In genomic region chr9:5908918-5909317, GRCh38 we compare ENCODE assay signal across 29 cellular contexts. TPM values are rescaled to one million over a fixed set of nuclear protein-coding genes. Genes with fewer than 3 reads are reported as not detected.
DNase-seq lines count a peak whose midpoint lies in the region; ATAC-seq lines count a peak whose summit lies in the region.
"Had no signal": no experiment of that assay in that cellular context is flagged by ENCODE, and none has a peak within 500 bp of the region (broad histone marks: within the 10 kb centered on the region; RNA-seq: fewer than 3 reads in every experiment).

No MANE protein-coding gene starts in this region.

- no peaks in the 10 kb centered on the region for H3K9me3 Mint-ChIP-seq in activated naive CD8-positive, alpha-beta T cell treated with anti-CD3 and anti-CD28 coated beads, Interleukin-2, amount 50 U/mL, for 24 hours
- H3K9me3 Mint-ChIP-seq: CD4-positive, alpha-beta memory T cell; CD4-positive, alpha-beta T cell; CD4-positive, CD25-positive, alpha-beta regulatory T cell; CD8-positive, alpha-beta memory T cell; CD8-positive, alpha-beta T cell had no signal

- DNase-seq in left lobe of liver (ENCODE audit: low spot score) (no peak), pons (ENCODE audit: low spot score) (peak; percentile 35), A172 (ENCODE audit: low spot score) (no peak)
- DNase-seq in activated naive CD8-positive, alpha-beta T cell treated with anti-CD3 and anti-CD28 coated beads, Interleukin-2, amount 50 U/mL, for 24 hours: no peak
- DNase-seq: 8988T; ACHN; AML-193; BE2C; C1 segment of cervical spinal cord; Caco-2; Calu3; CD4-positive, alpha-beta memory T cell; CD4-positive, alpha-beta T cell; CD4-positive, CD25-positive, alpha-beta regulatory T cell; CD8-positive, alpha-beta memory T cell; CD8-positive, alpha-beta T cell; COR-L47; DMS 273 treated with DMSO at 0.1 percent for 48 hours; DMS153; DMS53; DMS79; DMS79 treated with DMSO at 0.1 percent for 48 hours; DND-41; EL had no signal

- H3K36me3 Mint-ChIP-seq in activated naive CD8-positive, alpha-beta T cell treated with anti-CD3 and anti-CD28 coated beads, Interleukin-2, amount 50 U/mL, for 24 hours (ENCODE audit: low read depth): no peaks in the 10 kb centered on the region

- peak; percentile 50 for ATAC-seq in left lobe of liver
- ATAC-seq in activated naive CD8-positive, alpha-beta T cell treated with anti-CD3 and anti-CD28 coated beads, Interleukin-2, amount 50 U/mL, for 24 hours: no peak
- ATAC-seq: A549; CD8-positive, alpha-beta T cell had no signal

- H3K27ac Mint-ChIP-seq in activated naive CD8-positive, alpha-beta T cell treated with anti-CD3 and anti-CD28 coated beads, Interleukin-2, amount 50 U/mL, for 24 hours: no peak overlapping the region
- H3K27ac Mint-ChIP-seq: B cell; CD14-positive monocyte; CD4-positive, alpha-beta memory T cell; CD4-positive, alpha-beta T cell; CD4-positive, CD25-positive, alpha-beta regulatory T cell; CD8-positive, alpha-beta T cell had no signal

- no peak overlapping the region for H3K4me3 Mint-ChIP-seq in activated naive CD8-positive, alpha-beta T cell treated with anti-CD3 and anti-CD28 coated beads, Interleukin-2, amount 50 U/mL, for 24 hours
- H3K4me3 Mint-ChIP-seq: B cell; CD14-positive monocyte; CD4-positive, alpha-beta memory T cell; CD4-positive, alpha-beta T cell; CD4-positive, CD25-positive, alpha-beta regulatory T cell; CD8-positive, alpha-beta memory T cell; CD8-positive, alpha-beta T cell had no signal

- peaks cover 18% of the 10 kb centered on the region for H3K4me1 Mint-ChIP-seq in activated naive CD8-positive, alpha-beta T cell treated with anti-CD3 and anti-CD28 coated beads, Interleukin-2, amount 50 U/mL, for 24 hours
- H3K4me1 Mint-ChIP-seq: B cell; CD14-positive monocyte; CD8-positive, alpha-beta memory T cell had no signal

- no peaks in the 10 kb centered on the region for H3K27me3 Mint-ChIP-seq in activated naive CD8-positive, alpha-beta T cell treated with anti-CD3 and anti-CD28 coated beads, Interleukin-2, amount 50 U/mL, for 24 hours
- H3K27me3 Mint-ChIP-seq: B cell; CD4-positive, alpha-beta memory T cell; CD4-positive, alpha-beta T cell; CD4-positive, CD25-positive, alpha-beta regulatory T cell; CD8-positive, alpha-beta memory T cell had no signal

RNA-seq across cellular contexts. Expression of gene MLANA, which starts 18.2 kb away (rescaled TPM):
- total RNA-seq in left lobe of liver: not detected
- total RNA-seq in A172 (2014; rRNA removed; shearing (Covaris generic)): not detected in 2 replicates
- total RNA-seq: A673; B cell; Caco-2; Calu3; CD4-positive, alpha-beta memory T cell; CD4-positive, alpha-beta T cell; CD4-positive, CD25-positive, alpha-beta regulatory T cell; CD8-positive, alpha-beta memory T cell; CD8-positive, alpha-beta T cell; Daoy had no signal
